1 cellular context compared by ENCODE assay signal in genomic region chr4:93828332-93828829, GRCh38.
TF ChIP-seq lines count a peak whose summit lies in the region.

A gene with protein sequence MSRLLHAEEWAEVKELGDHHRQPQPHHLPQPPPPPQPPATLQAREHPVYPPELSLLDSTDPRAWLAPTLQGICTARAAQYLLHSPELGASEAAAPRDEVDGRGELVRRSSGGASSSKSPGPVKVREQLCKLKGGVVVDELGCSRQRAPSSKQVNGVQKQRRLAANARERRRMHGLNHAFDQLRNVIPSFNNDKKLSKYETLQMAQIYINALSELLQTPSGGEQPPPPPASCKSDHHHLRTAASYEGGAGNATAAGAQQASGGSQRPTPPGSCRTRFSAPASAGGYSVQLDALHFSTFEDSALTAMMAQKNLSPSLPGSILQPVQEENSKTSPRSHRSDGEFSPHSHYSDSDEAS (plus strand): TSS chr4:93828753. CDS start chr4:93828927, 174 bp downstream.

TF ChIP-seq in HEK293, 187 proteins besides CTCF, POLR2A, EP300 and RAD21 (continued from another document):
- TF ChIP-seq, protein P1, sequence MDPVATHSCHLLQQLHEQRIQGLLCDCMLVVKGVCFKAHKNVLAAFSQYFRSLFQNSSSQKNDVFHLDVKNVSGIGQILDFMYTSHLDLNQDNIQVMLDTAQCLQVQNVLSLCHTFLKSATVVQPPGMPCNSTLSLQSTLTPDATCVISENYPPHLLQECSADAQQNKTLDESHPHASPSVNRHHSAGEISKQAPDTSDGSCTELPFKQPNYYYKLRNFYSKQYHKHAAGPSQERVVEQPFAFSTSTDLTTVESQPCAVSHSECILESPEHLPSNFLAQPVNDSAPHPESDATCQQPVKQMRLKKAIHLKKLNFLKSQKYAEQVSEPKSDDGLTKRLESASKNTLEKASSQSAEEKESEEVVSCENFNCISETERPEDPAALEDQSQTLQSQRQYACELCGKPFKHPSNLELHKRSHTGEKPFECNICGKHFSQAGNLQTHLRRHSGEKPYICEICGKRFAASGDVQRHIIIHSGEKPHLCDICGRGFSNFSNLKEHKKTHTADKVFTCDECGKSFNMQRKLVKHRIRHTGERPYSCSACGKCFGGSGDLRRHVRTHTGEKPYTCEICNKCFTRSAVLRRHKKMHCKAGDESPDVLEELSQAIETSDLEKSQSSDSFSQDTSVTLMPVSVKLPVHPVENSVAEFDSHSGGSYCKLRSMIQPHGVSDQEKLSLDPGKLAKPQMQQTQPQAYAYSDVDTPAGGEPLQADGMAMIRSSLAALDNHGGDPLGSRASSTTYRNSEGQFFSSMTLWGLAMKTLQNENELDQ (tag by site-specific recombination; IDR thresholded peaks at IDR 0.05; ENCODE audit: low read depth), result no peak
- TF ChIP-seq ZNF692 (tag by site-specific recombination; IDR thresholded peaks at IDR 0.05) (0 out of 2 replicates have a peak, but pooled peaks have one; percentile 38), ZFP69B (tag by site-specific recombination; IDR thresholded peaks at IDR 0.05) (0 out of 2 replicates have a peak, but pooled peaks have one; percentile 37), ZNF843 (tag by site-specific recombination; IDR thresholded peaks at IDR 0.05) (peak; percentile 65), ZFHX2 (tag by site-specific recombination; conservative IDR thresholded peaks at IDR 0.05) (peak; percentile 25; the same call in 1 of the 2 replicates), PRDM6 (tag by site-specific recombination; IDR thresholded peaks at IDR 0.05) (peak; percentile 46; the same call in 1 of the 2 replicates), GFI1B (tag by site-specific recombination; IDR thresholded peaks at IDR 0.05) (no peak), FEZF1 (tag by site-specific recombination; IDR thresholded peaks at IDR 0.05) (peak; percentile 56; the same call in 1 of the 2 replicates), ZNF335 (tag by site-specific recombination; conservative IDR thresholded peaks at IDR 0.05) (peak; percentile 81), SP7 (tag by site-specific recombination; IDR thresholded peaks at IDR 0.05) (peak; percentile 77; the same call in 1 of the 2 replicates), WT1 (tag by site-specific recombination; IDR thresholded peaks at IDR 0.05) (peak; percentile 67), ZNF24 (tag by site-specific recombination; IDR thresholded peaks at IDR 0.05) (peak; percentile 42; the same call in 1 of the 2 replicates)
- TF ChIP-seq, protein P2, sequence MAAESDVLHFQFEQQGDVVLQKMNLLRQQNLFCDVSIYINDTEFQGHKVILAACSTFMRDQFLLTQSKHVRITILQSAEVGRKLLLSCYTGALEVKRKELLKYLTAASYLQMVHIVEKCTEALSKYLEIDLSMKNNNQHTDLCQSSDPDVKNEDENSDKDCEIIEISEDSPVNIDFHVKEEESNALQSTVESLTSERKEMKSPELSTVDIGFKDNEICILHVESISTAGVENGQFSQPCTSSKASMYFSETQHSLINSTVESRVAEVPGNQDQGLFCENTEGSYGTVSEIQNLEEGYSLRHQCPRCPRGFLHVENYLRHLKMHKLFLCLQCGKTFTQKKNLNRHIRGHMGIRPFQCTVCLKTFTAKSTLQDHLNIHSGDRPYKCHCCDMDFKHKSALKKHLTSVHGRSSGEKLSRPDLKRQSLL (tag by site-specific recombination; IDR thresholded peaks at IDR 0.05), result 0 out of 2 replicates have a peak, but pooled peaks have one; percentile 31
- TF ChIP-seq, protein P3, sequence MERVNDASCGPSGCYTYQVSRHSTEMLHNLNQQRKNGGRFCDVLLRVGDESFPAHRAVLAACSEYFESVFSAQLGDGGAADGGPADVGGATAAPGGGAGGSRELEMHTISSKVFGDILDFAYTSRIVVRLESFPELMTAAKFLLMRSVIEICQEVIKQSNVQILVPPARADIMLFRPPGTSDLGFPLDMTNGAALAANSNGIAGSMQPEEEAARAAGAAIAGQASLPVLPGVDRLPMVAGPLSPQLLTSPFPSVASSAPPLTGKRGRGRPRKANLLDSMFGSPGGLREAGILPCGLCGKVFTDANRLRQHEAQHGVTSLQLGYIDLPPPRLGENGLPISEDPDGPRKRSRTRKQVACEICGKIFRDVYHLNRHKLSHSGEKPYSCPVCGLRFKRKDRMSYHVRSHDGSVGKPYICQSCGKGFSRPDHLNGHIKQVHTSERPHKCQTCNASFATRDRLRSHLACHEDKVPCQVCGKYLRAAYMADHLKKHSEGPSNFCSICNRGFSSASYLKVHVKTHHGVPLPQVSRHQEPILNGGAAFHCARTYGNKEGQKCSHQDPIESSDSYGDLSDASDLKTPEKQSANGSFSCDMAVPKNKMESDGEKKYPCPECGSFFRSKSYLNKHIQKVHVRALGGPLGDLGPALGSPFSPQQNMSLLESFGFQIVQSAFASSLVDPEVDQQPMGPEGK (tag by site-specific recombination; IDR thresholded peaks at IDR 0.05), result peak; percentile 82
